In genomic region chr2:225177098-225177497, GRCh38 we compare ENCODE assay signal across 17 cellular contexts.
DNase-seq lines count a peak whose midpoint lies in the region; ATAC-seq, FAIRE-seq and TF ChIP-seq lines count a peak whose summit lies in the region.
"Had no signal": no experiment of that assay in that cellular context is flagged by ENCODE, and none has a peak within 500 bp of the region (broad histone marks: within the 10 kb centered on the region; RNA-seq: fewer than 3 reads in every experiment).

No MANE protein-coding gene starts in this region.

- DNase-seq in A549 (ENCODE audit: low read depth in 1 of 2, low spot score in 1 of 2) (peak in 1 of 2 experiments; percentile 36), GM04503 (ENCODE audit: low read depth) (peak; percentile 90), RWPE2 (ENCODE audit: low spot score) (no peak), foreskin fibroblast (peak; percentile 81 to 84), GOT3 (lab: John Stamatoyannopoulos, UW) (no peak), WERI-Rb-1 (no peak)
- DNase-seq in activated naive CD8-positive, alpha-beta T cell treated with anti-CD3 and anti-CD28 coated beads, Interleukin-2, amount 50 U/mL, for 24 hours, result no peak
- DNase-seq: cortex of kidney; heart left ventricle; left ventricle myocardium inferior; NCI-H2227 treated with DMSO at 0.1 percent for 48 hours; stimulated activated CD4-positive, alpha-beta T cell treated with anti-CD3 and anti-CD28 coated beads, Interleukin-15, amount 100 ng/mL, for 24 hours had no signal

- H3K4me1 ChIP-seq in A549 (no peaks in the 10 kb centered on the region), RWPE2 (ENCODE audit: insufficient read depth, poor library complexity, severe bottlenecking) (no peaks in the 10 kb centered on the region)
- H3K4me1 ChIP-seq: heart left ventricle, left ventricle myocardium inferior had no signal

- FAIRE-seq in A549 (lab: Jason Lieb, UNC), result no peak

- no peak overlapping the region for H3K4me2 ChIP-seq in A549
- H3K4me2 ChIP-seq: BLaER1 treated with 17β-estradiol and CSF1 and Interleukin-3, amounts not matched to agents 10 nM and 100 nM had no signal

- no peaks in the 10 kb centered on the region for H3K4me1 Mint-ChIP-seq in activated naive CD8-positive, alpha-beta T cell treated with anti-CD3 and anti-CD28 coated beads, Interleukin-2, amount 50 U/mL, for 24 hours

- CTCF ChIA-PET in A549 (lab: Yijun Ruan, JAX), result no interaction called here

- no peak overlapping the region for H3K27ac ChIP-seq in A549
- H3K27ac ChIP-seq in RWPE2 (ENCODE audit: poor library complexity, severe bottlenecking), result no peak overlapping the region
- H3K27ac ChIP-seq in WERI-Rb-1, result no peak overlapping the region
- H3K27ac ChIP-seq: BLaER1 treated with 17β-estradiol and CSF1 and Interleukin-3, amounts not matched to agents 10 nM and 100 nM; heart left ventricle; left ventricle myocardium inferior; neutrophil; RWPE1 had no signal

- peak in 1 of 2 experiments; percentile 55; a peak in 2 of 5 replicates for TF ChIP-seq RAD21 in A549 (conservative IDR thresholded peaks at IDR 0.05 in 1 of 2, IDR thresholded peaks at IDR 0.05 in 1 of 2)

- peaks cover 1% of the 10 kb centered on the region for H3K27me3 Mint-ChIP-seq in activated naive CD8-positive, alpha-beta T cell treated with anti-CD3 and anti-CD28 coated beads, Interleukin-2, amount 50 U/mL, for 24 hours
- H3K27me3 Mint-ChIP-seq: activated naive CD8-positive, alpha-beta T cell had no signal

- no peak for TF ChIP-seq POLR2A in A549 (IDR thresholded peaks at IDR 0.05; ENCODE audit: low read length)

- H3K27me3 ChIP-seq in RWPE2 (ENCODE audit: insufficient read depth, poor library complexity, severe bottlenecking) (no peaks in the 10 kb centered on the region), WERI-Rb-1 (ENCODE audit: insufficient read depth, low read depth, severe bottlenecking) (no peaks in the 10 kb centered on the region)
- H3K27me3 ChIP-seq: BLaER1 treated with 17β-estradiol and CSF1 and Interleukin-3, amounts not matched to agents 10 nM and 100 nM; heart left ventricle; neutrophil had no signal

- POLR2A ChIA-PET in A549 (lab: Yijun Ruan, JAX), result no interaction called here

- H3K36me3 ChIP-seq in RWPE2 (ENCODE audit: low read depth) (no peaks in the 10 kb centered on the region), WERI-Rb-1 (no peaks in the 10 kb centered on the region)
- H3K36me3 ChIP-seq: BLaER1 treated with 17β-estradiol and CSF1 and Interleukin-3, amounts not matched to agents 10 nM and 100 nM; heart left ventricle; left ventricle myocardium inferior; neutrophil had no signal

- H3K27ac Mint-ChIP-seq in activated naive CD8-positive, alpha-beta T cell treated with anti-CD3 and anti-CD28 coated beads, Interleukin-2, amount 50 U/mL, for 24 hours, result no peak overlapping the region
- H3K27ac Mint-ChIP-seq: activated naive CD8-positive, alpha-beta T cell had no signal

- H3K36me3 Mint-ChIP-seq in activated naive CD8-positive, alpha-beta T cell treated with anti-CD3 and anti-CD28 coated beads, Interleukin-2, amount 50 U/mL, for 24 hours (ENCODE audit: low read depth), result no peaks in the 10 kb centered on the region
- H3K36me3 Mint-ChIP-seq: activated naive CD8-positive, alpha-beta T cell had no signal

- H3K4me3 ChIP-seq in A549 (no peak overlapping the region), RWPE2 (ENCODE audit: severe bottlenecking) (no peak overlapping the region), foreskin fibroblast (ENCODE audit: low read depth in 1 of 2, low read length in 2 of 2) (no peak overlapping the region), WERI-Rb-1 (ENCODE audit: low read depth, low read length) (no peak overlapping the region)
- H3K4me3 ChIP-seq: BLaER1 treated with 17β-estradiol and CSF1 and Interleukin-3, amounts not matched to agents 10 nM and 100 nM; heart left ventricle; left ventricle myocardium inferior had no signal

- no peak for TF ChIP-seq CTCF in A549 (IDR thresholded peaks at IDR 0.05)
- no peak for TF ChIP-seq CTCF in RWPE2 (IDR thresholded peaks at IDR 0.05; ENCODE audit: poor library complexity, severe bottlenecking)
- no peak for TF ChIP-seq CTCF in foreskin fibroblast (IDR thresholded peaks at IDR 0.05; ENCODE audit: low read depth, low read length)
- no peak for TF ChIP-seq CTCF in WERI-Rb-1 (IDR thresholded peaks at IDR 0.05; ENCODE audit: low read depth, low read length)

- H3K9me3 Mint-ChIP-seq in activated naive CD8-positive, alpha-beta T cell treated with anti-CD3 and anti-CD28 coated beads, Interleukin-2, amount 50 U/mL, for 24 hours, result no peaks in the 10 kb centered on the region

- ATAC-seq in A549 (peak; percentile 47 to 79; a peak in 2 of 6 replicates), RWPE2 (ENCODE audit: low read depth) (peak; percentile 68), GM21825 (IDR thresholded peaks at IDR 0.05; ENCODE audit: unreplicated experiment) (no peak)
- no peak for ATAC-seq in activated naive CD8-positive, alpha-beta T cell treated with anti-CD3 and anti-CD28 coated beads, Interleukin-2, amount 50 U/mL, for 24 hours
- ATAC-seq: heart left ventricle had no signal

- no peak overlapping the region for H3K4me3 Mint-ChIP-seq in activated naive CD8-positive, alpha-beta T cell treated with anti-CD3 and anti-CD28 coated beads, Interleukin-2, amount 50 U/mL, for 24 hours
- H3K4me3 Mint-ChIP-seq: activated naive CD8-positive, alpha-beta T cell had no signal

- H3K9me3 ChIP-seq in A549 (no peaks in the 10 kb centered on the region), RWPE2 (ENCODE audit: severe bottlenecking) (no peaks in the 10 kb centered on the region), WERI-Rb-1 (ENCODE audit: severe bottlenecking) (no peaks in the 10 kb centered on the region)
- H3K9me3 ChIP-seq: BLaER1 treated with 17β-estradiol and CSF1 and Interleukin-3, amounts not matched to agents 10 nM and 100 nM; heart left ventricle; left ventricle myocardium inferior; neutrophil had no signal

- 83% methylated on average over 1 of the region's 1 CpG for WGBS in A549 (ENCODE audit: missing lambda C conversion rate)

- TF ChIP-seq EP300 in A549 (IDR thresholded peaks at IDR 0.05), result no peak

TF ChIP-seq in A549, 52 proteins besides CTCF, POLR2A, EP300 and RAD21:
- TF ChIP-seq SMC3 (IDR thresholded peaks at IDR 0.05) (0 out of 3 replicates have a peak, but pooled peaks have one; percentile 10), RARB (CRISPR knock-in tag; IDR thresholded peaks at IDR 0.05) (no peak)

Comparison
In these comparisons a context has a peak if more than half of its experiments do, and no peak if none do; other contexts are left out.
1. ATAC-seq: peak in A549 (2 of 2) and RWPE2 (single experiment); none in GM21825 (single experiment) and activated naive CD8-positive, alpha-beta T cell treated with anti-CD3 and anti-CD28 coated beads, Interleukin-2, amount 50 U/mL, for 24 hours (single experiment).
2. DNase-seq: peak in GM04503 (single experiment) and foreskin fibroblast (2 of 2); none in RWPE2 (single experiment), GOT3 (single experiment), WERI-Rb-1 (single experiment) and activated naive CD8-positive, alpha-beta T cell treated with anti-CD3 and anti-CD28 coated beads, Interleukin-2, amount 50 U/mL, for 24 hours (single experiment).